Comparison of ENCODE assay signal across 2 cellular contexts in genomic region chr2:131395024-131395645, GRCh38.
TF ChIP-seq lines count a peak whose summit lies in the region.

No MANE protein-coding gene starts in this region.

TF ChIP-seq in H1, 55 proteins besides CTCF, POLR2A, EP300 and RAD21:
- TF ChIP-seq KDM4A (IDR thresholded peaks at IDR 0.05; ENCODE audit: low read depth, low read length, severe bottlenecking), result peak; percentile 21
TF ChIP-seq in H1: peak in this region for 1; not testable (repeated sequence) for 54.

TF ChIP-seq in HepG2, 621 proteins besides CTCF, POLR2A, EP300 and RAD21:
- TF ChIP-seq ZFP91 (CRISPR knock-in tag; IDR thresholded peaks at IDR 0.05; ENCODE audit: borderline replicate concordance), result 0 out of 2 replicates have a peak, but pooled peaks have one; percentile 8
- 0 out of 2 replicates have a peak, but pooled peaks have one; percentile 12 for TF ChIP-seq ZBTB37 (CRISPR knock-in tag; IDR thresholded peaks at IDR 0.05)
- peak; percentile 68 for TF ChIP-seq HNRNPLL (IDR thresholded peaks at IDR 0.05; ENCODE audit: low read depth, low read length, poor library complexity, severe bottlenecking)
